ENCODE assay signal across 8 cellular contexts in genomic region chr1:20786310-20787099, GRCh38. TPM values are rescaled to one million over a fixed set of nuclear protein-coding genes. Genes with fewer than 3 reads are reported as not detected.
A peak's percentile ranks its signal among the peaks of the same experiment; 100 is the strongest.
DNase-seq lines count a peak whose midpoint lies in the region; ATAC-seq and TF ChIP-seq lines count a peak whose summit lies in the region.

No MANE protein-coding gene starts in this region.

- DNase-seq in GM10248 (ENCODE audit: extremely low spot score) = peak; percentile 97
- peak; percentile 97 for DNase-seq in NCI-H1092 (lab: John Stamatoyannopoulos, UW)
- peak; percentile 98 for DNase-seq in SK-N-SH
- peak; percentile 99 for DNase-seq in glutamatergic neuron
- peak; percentile 99 for DNase-seq in osteoblast (ENCODE audit: insufficient read length, low spot score, missing footprints)
- DNase-seq in thoracic aorta (ENCODE audit: low spot score) = peak; percentile 60

- TF ChIP-seq CTCF in GM10248 (IDR thresholded peaks at IDR 0.05; ENCODE audit: control extremely low read depth, extremely low read depth, low read depth, missing control alignments) (no peak), SK-N-SH (IDR thresholded peaks at IDR 0.05) (no peak), glutamatergic neuron (IDR thresholded peaks at IDR 0.05; ENCODE audit: partially characterized antibody, unreplicated experiment) (no peak), osteoblast (IDR thresholded peaks at IDR 0.05; ENCODE audit: extremely low read depth, low read depth, low read length) (no peak), thoracic aorta (IDR thresholded peaks at IDR 0.05) (peak; percentile 3)

- H3K27me3 Mint-ChIP-seq in activated naive CD8-positive, alpha-beta T cell = no peaks in the 10 kb centered on the region
- H3K27me3 Mint-ChIP-seq in glutamatergic neuron (ENCODE audit: unreplicated experiment) = peaks cover 14% of the 10 kb centered on the region

- H3K4me1 Mint-ChIP-seq in activated naive CD8-positive, alpha-beta T cell (ENCODE audit: low read depth) = peaks cover 36% of the 10 kb centered on the region
- H3K4me1 Mint-ChIP-seq in glutamatergic neuron (ENCODE audit: low read depth, unreplicated experiment) = peaks cover 4% of the 10 kb centered on the region

- POLR2A ChIA-PET in GM10248 (lab: Yijun Ruan, JAX) (interaction anchor here (0.5 to 1.6 kb wide), 8 partner anchors 10 to 223 kb away, joined by 3 to 5 read pairs (median 4); partner anchors contain the start of genes DDOST and SH2D5), SK-N-SH (lab: Yijun Ruan, JAX) (interaction anchor here (0.6 to 1.7 kb wide), 15 partner anchors 11 to 704 kb away, joined by 3 to 10 read pairs (median 3); no protein-coding TSS in a partner anchor)

- H4K20me1 ChIP-seq in SK-N-SH (ENCODE audit: insufficient read depth) (peaks cover 48% of the 10 kb centered on the region), osteoblast (ENCODE audit: insufficient read depth, low read length) (peaks cover 35% of the 10 kb centered on the region)

- TF ChIP-seq EP300 in SK-N-SH (IDR thresholded peaks at IDR 0.05; ENCODE audit: borderline replicate concordance in 1 of 2, low read depth in 1 of 2, low read length in 1 of 2) = 0 out of 4 replicates have a peak, but pooled peaks of 1 of the 2 experiments have one; percentile 1

- H3K4me3 ChIP-seq in SK-N-SH (ENCODE audit: low read depth in 2 of 2, low read length in 1 of 2) (peak overlapping the region; percentile 72 to 95), osteoblast (ENCODE audit: insufficient read depth, low read length) (peak overlapping the region; percentile 97), thoracic aorta (peak overlapping the region; percentile 77)

- peak overlapping the region; percentile 87 to 96 for H3K27ac ChIP-seq in SK-N-SH (ENCODE audit: low read depth in 2 of 2, low read length in 1 of 2)
- peak overlapping the region; percentile 83 for H3K27ac ChIP-seq in osteoblast (ENCODE audit: low read depth, low read length)
- peak overlapping the region; percentile 81 to 94 for H3K27ac ChIP-seq in thoracic aorta

- WGBS in SK-N-SH (ENCODE audit: low lambda C conversion rate) = 1% methylated on average over 41 of the region's 105 CpGs

- H3K4me1 ChIP-seq in SK-N-SH (ENCODE audit: control insufficient read depth in 1 of 2, insufficient read depth in 2 of 2, low read depth in 1 of 2, low read length in 1 of 2) (peaks cover 3 to 6% of the 10 kb centered on the region in 2 experiments; a peak in 2 of 4 replicates), osteoblast (ENCODE audit: insufficient read depth, low read length) (peaks cover 21% of the 10 kb centered on the region), thoracic aorta (ENCODE audit: control insufficient read depth in 1 of 2, low read depth in 2 of 2) (peaks cover 8 to 45% of the 10 kb centered on the region in 2 donors)

- H3K4me3 Mint-ChIP-seq in activated naive CD8-positive, alpha-beta T cell = peak overlapping the region; percentile 92
- H3K4me3 Mint-ChIP-seq in glutamatergic neuron (ENCODE audit: unreplicated experiment) = peak overlapping the region; percentile 93

- H3K27me3 ChIP-seq in SK-N-SH (ENCODE audit: insufficient read depth) (no peaks in the 10 kb centered on the region), osteoblast (ENCODE audit: insufficient read depth, low read length) (no peaks in the 10 kb centered on the region), thoracic aorta (replicated peaks; ENCODE audit: insufficient read depth) (no peaks in the 10 kb centered on the region)

- no peaks in the 10 kb centered on the region for H3K9me3 ChIP-seq in SK-N-SH
- H3K9me3 ChIP-seq in osteoblast (ENCODE audit: low read depth, low read length) = no peaks in the 10 kb centered on the region
- H3K9me3 ChIP-seq in thoracic aorta = no peaks in the 10 kb centered on the region

- H3K27ac Mint-ChIP-seq in activated naive CD8-positive, alpha-beta T cell = peak overlapping the region; percentile 97
- peak overlapping the region; percentile 99 for H3K27ac Mint-ChIP-seq in glutamatergic neuron (ENCODE audit: unreplicated experiment)

- no peaks in the 10 kb centered on the region for H3K9me3 Mint-ChIP-seq in activated naive CD8-positive, alpha-beta T cell (ENCODE audit: low read depth)
- H3K9me3 Mint-ChIP-seq in glutamatergic neuron (ENCODE audit: unreplicated experiment) = peaks cover 15% of the 10 kb centered on the region

- H3K9ac ChIP-seq in SK-N-SH = peak overlapping the region; percentile 98

- no peak for TF ChIP-seq RAD21 in SK-N-SH (IDR thresholded peaks at IDR 0.05; ENCODE audit: low read length)

- peaks cover 17% of the 10 kb centered on the region for H3F3A ChIP-seq in SK-N-SH (replicated peaks; ENCODE audit: insufficient read depth)

- no peaks in the 10 kb centered on the region for H3K36me3 Mint-ChIP-seq in activated naive CD8-positive, alpha-beta T cell
- no peaks in the 10 kb centered on the region for H3K36me3 Mint-ChIP-seq in glutamatergic neuron (ENCODE audit: unreplicated experiment)

- CTCF ChIA-PET in GM10248 (lab: Yijun Ruan, JAX) = interaction anchor here (0.8 to 3.7 kb wide), 8 partner anchors 12 to 409 kb away, joined by 3 to 13 read pairs (median 4); no protein-coding TSS in a partner anchor
- CTCF ChIA-PET in SK-N-SH (lab: Yijun Ruan, JAX) = interaction anchor here (0.6 to 2.6 kb wide), 10 partner anchors 13 to 409 kb away, joined by 3 to 13 read pairs (median 3); no protein-coding TSS in a partner anchor

- no peaks in the 10 kb centered on the region for H3K36me3 ChIP-seq in SK-N-SH (replicated peaks in 1 of 2; ENCODE audit: control insufficient read depth in 1 of 2, insufficient read depth in 2 of 2, low read length in 1 of 2)
- H3K36me3 ChIP-seq in osteoblast (ENCODE audit: insufficient read depth, low read length) = no peaks in the 10 kb centered on the region
- H3K36me3 ChIP-seq in thoracic aorta = no peaks in the 10 kb centered on the region

- H3K9me2 ChIP-seq in SK-N-SH = no peaks in the 10 kb centered on the region

- ATAC-seq in HG02610 (IDR thresholded peaks at IDR 0.05; ENCODE audit: unreplicated experiment) (peak; percentile 73), thoracic aorta (ENCODE audit: insufficient number of reproducible peaks, low FRiP score, low read depth) (peak; percentile 84)

- H3K4me2 ChIP-seq in SK-N-SH = peak overlapping the region; percentile 72
- H3K4me2 ChIP-seq in osteoblast (ENCODE audit: insufficient read depth, low read length) = peak overlapping the region; percentile 89

- no peak overlapping the region for H2AFZ ChIP-seq in SK-N-SH (ENCODE audit: low read depth)
- peak overlapping the region; percentile 63 for H2AFZ ChIP-seq in osteoblast (ENCODE audit: low read length)

- H3K79me2 ChIP-seq in SK-N-SH (ENCODE audit: insufficient read depth) = peaks cover 49% of the 10 kb centered on the region
- peaks cover 49% of the 10 kb centered on the region for H3K79me2 ChIP-seq in osteoblast (ENCODE audit: insufficient read depth, low read length)

TF ChIP-seq in SK-N-SH, 30 proteins besides CTCF, POLR2A, EP300 and RAD21 (continues in another document):
- TF ChIP-seq FOXM1 (IDR thresholded peaks at IDR 0.05; ENCODE audit: low read depth) = peak; percentile 100
- no peak for TF ChIP-seq GATA2 (CRISPR knock-in tag; IDR thresholded peaks at IDR 0.05)
- peak; percentile 99 for TF ChIP-seq NRF1 (IDR thresholded peaks at IDR 0.05; ENCODE audit: low read depth, low read length)
- TF ChIP-seq RFX5 (IDR thresholded peaks at IDR 0.05; ENCODE audit: low read length) = no peak
- no peak for TF ChIP-seq TCF12 (IDR thresholded peaks at IDR 0.05)
- TF ChIP-seq YY1 (IDR thresholded peaks at IDR 0.05; ENCODE audit: low read depth) = peak; percentile 89
- TF ChIP-seq MAX (IDR thresholded peaks at IDR 0.05; ENCODE audit: low read depth) = peak; percentile 31; the same call in 1 of the 2 replicates
- TF ChIP-seq TAF1 (IDR thresholded peaks at IDR 0.05; ENCODE audit: borderline replicate concordance, low read depth, low read length) = peak; percentile 76
- no peak for TF ChIP-seq MEF2A (IDR thresholded peaks at IDR 0.05; ENCODE audit: borderline replicate concordance, low read depth)
- peak; percentile 61 for TF ChIP-seq POLR2AphosphoS5 (IDR thresholded peaks at IDR 0.05; ENCODE audit: low read depth, low read length)
- peak; percentile 70 for TF ChIP-seq CHD2 (IDR thresholded peaks at IDR 0.05; ENCODE audit: low read length, partially characterized antibody)

RNA-seq across cellular contexts. Expression of gene HP1BP3, which starts 0.6 kb away (rescaled TPM):
- 205 and 236 TPM in 2 replicates for polyA plus RNA-seq in SK-N-SH (2012; rRNA removed)
- 214 and 254 TPM in 2 replicates for polyA plus RNA-seq in SK-N-SH (2012; cell fraction: cytosol; rRNA removed)
- 295 and 326 TPM in 2 replicates for polyA plus RNA-seq in SK-N-SH (2012; cell fraction: nucleus; rRNA removed)
- total RNA-seq in glutamatergic neuron (ENCODE audit: unreplicated experiment) (192 TPM), osteoblast (249 and 267 TPM in 2 replicates), thoracic aorta (100 to 1,000 TPM; 186 to 189 TPM)

RNA-seq across cellular contexts. Expression of gene SH2D5, which starts 54.0 kb away (rescaled TPM):
- polyA plus RNA-seq in SK-N-SH (2012; rRNA removed) = 6.1 and 6.5 TPM in 2 replicates
- polyA plus RNA-seq in SK-N-SH (2012; cell fraction: cytosol; rRNA removed) = 3.2 and 4.1 TPM in 2 replicates
- polyA plus RNA-seq in SK-N-SH (2012; cell fraction: nucleus; rRNA removed) = 28.8 and 30.4 TPM in 2 replicates
- total RNA-seq in glutamatergic neuron (ENCODE audit: unreplicated experiment) (1.2 TPM), osteoblast (1.4 and 1.8 TPM in 2 replicates), thoracic aorta (under 1 TPM in 1 of 2 donors, not detected in 1; 0.41 TPM)

Comparison
In these comparisons a context has a peak if more than half of its experiments do, and no peak if none do; other contexts are left out.
1. Peak in every context shown above with its lines: DNase-seq, ATAC-seq, H3K4me3 ChIP-seq and H3K27ac ChIP-seq.